ENCODE assay signal across 16 cellular contexts in the genomic region with DNA sequence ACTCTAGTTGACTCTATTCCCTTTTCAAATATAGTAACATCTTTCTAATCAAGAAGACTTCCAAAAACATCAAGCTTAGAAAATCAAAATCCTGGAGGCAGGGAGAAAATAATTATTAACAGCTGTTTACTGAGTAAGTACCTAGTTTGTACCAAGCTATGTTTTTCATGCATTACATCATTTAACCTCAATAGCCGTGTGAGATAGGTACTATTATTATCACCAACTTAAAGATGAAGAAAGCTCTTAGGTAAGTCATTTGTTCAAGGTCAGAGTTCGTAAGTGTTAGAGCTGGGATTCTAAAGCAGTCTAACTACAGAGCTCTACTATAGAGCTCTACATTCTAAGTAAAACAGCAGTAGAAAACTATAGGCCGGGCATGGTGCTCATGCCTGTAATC. TPM values are rescaled to one million over a fixed set of nuclear protein-coding genes. Genes with fewer than 3 reads are reported as not detected.
DNase-seq lines count a peak whose midpoint lies in the region; ATAC-seq and TF ChIP-seq lines count a peak whose summit lies in the region.
"Had no signal": no experiment of that assay in that cellular context is flagged by ENCODE, and none has a peak within 500 bp of the region (broad histone marks: within the 10 kb centered on the region; RNA-seq: fewer than 3 reads in every experiment).

No MANE protein-coding gene starts in this region.

- no peak overlapping the region for H3K27ac ChIP-seq in sigmoid colon
- H3K27ac ChIP-seq: parathyroid adenoma, tibial artery had no signal

- DNase-seq in activated CD8-positive, alpha-beta memory T cell treated with anti-CD3 and anti-CD28 coated beads, Interleukin-2, amount 10 ng/mL, durations not matched to agents 7 days and 5 days = no peak
- DNase-seq in activated CD8-positive, alpha-beta memory T cell treated with anti-CD3 and anti-CD28 coated beads for 24 hours = no peak
- DNase-seq in T-cell (no peak), osteocyte (ENCODE audit: extremely low spot score, unreplicated experiment) (no peak), NCI-H526 (lab: John Stamatoyannopoulos, UW) (no peak), sigmoid colon (no peak), MG63 (no peak)
- DNase-seq: aorta, GF-D8, NCI-H1930, OCI-M1, tibial artery had no signal

- H3K4me1 Mint-ChIP-seq in activated CD8-positive, alpha-beta memory T cell treated with anti-CD3 and anti-CD28 coated beads, Interleukin-2, amount 10 ng/mL, durations not matched to agents 7 days and 5 days = peaks cover 52% of the 10 kb centered on the region
- peaks cover 82 to 88% (median 87%) of the 10 kb centered on the region in 3 donors for H3K4me1 Mint-ChIP-seq in T-cell
- H3K4me1 Mint-ChIP-seq in osteocyte (ENCODE audit: unreplicated experiment) = peaks cover 53% of the 10 kb centered on the region

- WGBS in sigmoid colon, 2 donors = 85 to 88% methylated on average over 3 of the region's 3 CpGs

- POLR2A ChIA-PET in T-cell (lab: Charles Lee) = interaction anchor here in 1 of 2 donors (1.5 kb wide), 1 partner anchor 43 kb away, joined by 3 read pairs; no protein-coding TSS in a partner anchor

- no peak for TF ChIP-seq POLR2A in sigmoid colon (IDR thresholded peaks at IDR 0.05)

- intact Hi-C loops in sigmoid colon (cut with DNase I) = no loop called here

- H3K4me3 ChIP-seq in sigmoid colon = no peak overlapping the region
- H3K4me3 ChIP-seq in MG63 = no peak overlapping the region
- H3K4me3 ChIP-seq: tibial artery had no signal

- H3K27ac Mint-ChIP-seq in activated CD8-positive, alpha-beta memory T cell treated with anti-CD3 and anti-CD28 coated beads, Interleukin-2, amount 10 ng/mL, durations not matched to agents 7 days and 5 days = peak overlapping the region; percentile 58
- peak overlapping the region; percentile 10 to 18 for H3K27ac Mint-ChIP-seq in T-cell
- peak overlapping the region; percentile 54 for H3K27ac Mint-ChIP-seq in osteocyte (ENCODE audit: unreplicated experiment)
- H3K27ac Mint-ChIP-seq: WTC11 had no signal

- H3K4me3 Mint-ChIP-seq in activated CD8-positive, alpha-beta memory T cell treated with anti-CD3 and anti-CD28 coated beads, Interleukin-2, amount 10 ng/mL, durations not matched to agents 7 days and 5 days = no peak overlapping the region
- H3K4me3 Mint-ChIP-seq in T-cell (peak overlapping the region; percentile 3 to 59 (median 10)), osteocyte (ENCODE audit: unreplicated experiment) (no peak overlapping the region)
- H3K4me3 Mint-ChIP-seq: WTC11 had no signal

- no peaks in the 10 kb centered on the region for H3K27me3 Mint-ChIP-seq in activated CD8-positive, alpha-beta memory T cell treated with anti-CD3 and anti-CD28 coated beads, Interleukin-2, amount 10 ng/mL, durations not matched to agents 7 days and 5 days
- H3K27me3 Mint-ChIP-seq in T-cell = no peaks in the 10 kb centered on the region
- no peaks in the 10 kb centered on the region for H3K27me3 Mint-ChIP-seq in osteocyte (ENCODE audit: unreplicated experiment)

- no peak for TF ChIP-seq EP300 in sigmoid colon (IDR thresholded peaks at IDR 0.05)

- H3K36me3 ChIP-seq in sigmoid colon (no peaks in the 10 kb centered on the region), MG63 (peaks cover 17% of the 10 kb centered on the region)
- H3K36me3 ChIP-seq: tibial artery had no signal

- peaks cover 44% of the 10 kb centered on the region for H3K36me3 Mint-ChIP-seq in activated CD8-positive, alpha-beta memory T cell treated with anti-CD3 and anti-CD28 coated beads, Interleukin-2, amount 10 ng/mL, durations not matched to agents 7 days and 5 days
- H3K36me3 Mint-ChIP-seq in T-cell = peaks cover 25% of the 10 kb centered on the region
- peaks cover 4% of the 10 kb centered on the region for H3K36me3 Mint-ChIP-seq in osteocyte (ENCODE audit: unreplicated experiment)

- ATAC-seq in activated CD8-positive, alpha-beta memory T cell treated with anti-CD3 and anti-CD28 coated beads, Interleukin-2, amount 10 ng/mL, durations not matched to agents 7 days and 5 days = no peak
- ATAC-seq in HG02763 (IDR thresholded peaks at IDR 0.05; ENCODE audit: unreplicated experiment) = peak; percentile 24
- ATAC-seq in T-cell (replicated peaks in 1 of 4) = no peak
- ATAC-seq: left lobe of liver, WTC11 had no signal

- CTCF ChIA-PET in activated CD8-positive, alpha-beta memory T cell treated with anti-CD3 and anti-CD28 coated beads, Interleukin-2, amount 10 ng/mL, durations not matched to agents 7 days and 5 days (lab: Charles Lee) = interaction anchor here (0.6 to 1.5 kb wide), 3 partner anchors 40 to 501 kb away, joined by 3 to 4 read pairs (median 3); no protein-coding TSS in a partner anchor
- CTCF ChIA-PET in T-cell (lab: Charles Lee) = no interaction called here

- H3K9me3 Mint-ChIP-seq in activated CD8-positive, alpha-beta memory T cell treated with anti-CD3 and anti-CD28 coated beads, Interleukin-2, amount 10 ng/mL, durations not matched to agents 7 days and 5 days (ENCODE audit: low read depth) = peaks cover 7% of the 10 kb centered on the region
- peaks cover 0 to 16% (median 2%) of the 10 kb centered on the region in 3 donors for H3K9me3 Mint-ChIP-seq in T-cell
- H3K9me3 Mint-ChIP-seq in osteocyte (ENCODE audit: unreplicated experiment) = no peaks in the 10 kb centered on the region

- no peaks in the 10 kb centered on the region for H3K27me3 ChIP-seq in sigmoid colon
- H3K27me3 ChIP-seq in MG63 = no peaks in the 10 kb centered on the region
- H3K27me3 ChIP-seq: tibial artery had no signal

- H3K4me1 ChIP-seq in sigmoid colon = peaks cover 0 to 52% (median 48%) of the 10 kb centered on the region in 4 donors

- TF ChIP-seq CTCF in osteocyte (IDR thresholded peaks at IDR 0.05) = no peak
- TF ChIP-seq CTCF in sigmoid colon (IDR thresholded peaks at IDR 0.05) = no peak

- H3K9me3 ChIP-seq in sigmoid colon (no peaks in the 10 kb centered on the region), MG63 (peaks cover 5% of the 10 kb centered on the region; the same call in 1 of the 2 replicates)
- H3K9me3 ChIP-seq: tibial artery had no signal

RNA-seq across cellular contexts. Expression of a gene that starts 41.6 kb away (rescaled TPM):
- 10 to 100 TPM; 35.1 to 35.9 TPM for total RNA-seq in activated CD8-positive, alpha-beta memory T cell treated with anti-CD3 and anti-CD28 coated beads, Interleukin-2, amount 10 ng/mL, durations not matched to agents 7 days and 5 days
- total RNA-seq in T-cell (10 to 100 TPM; 30.5 to 47.9 (median 32.7) TPM), osteocyte (80.0 and 84.8 TPM in 2 replicates), sigmoid colon (10 to 100 TPM; 23.2 to 36.8 (median 27.6) TPM)
- polyA plus RNA-seq in sigmoid colon = 10 to 100 TPM; 11.4 to 19.9 (median 17.8) TPM
- 22.2 and 35.2 TPM in 2 replicates for total RNA-seq in MG63 (2014; rRNA removed; shearing (Covaris generic); ENCODE audit: low replicate concordance)

Comparison
In these comparisons a context has a peak if more than half of its experiments do, and no peak if none do; other contexts are left out.
1. H3K4me3 Mint-ChIP-seq: peak in T-cell (3 of 3); none in activated CD8-positive, alpha-beta memory T cell treated with anti-CD3 and anti-CD28 coated beads, Interleukin-2, amount 10 ng/mL, durations not matched to agents 7 days and 5 days (single experiment) and osteocyte (single experiment).
2. Peak in every context shown above with its lines, with median percentiles within 50 percentile points of each other: H3K27ac Mint-ChIP-seq.